1 cellular context compared by ENCODE assay signal in genomic region chr17:40358323-40359038, GRCh38.
TF ChIP-seq lines count a peak whose summit lies in the region.

No MANE protein-coding gene starts in this region.

TF ChIP-seq in A549, 52 proteins besides CTCF, POLR2A, EP300 and RAD21 (continued from another document):
- TF ChIP-seq HES2 (IDR thresholded peaks at IDR 0.05) (no peak), BCL3 (IDR thresholded peaks at IDR 0.05) (no peak), NR3C1 (IDR thresholded peaks at IDR 0.05) (no peak), RNF2 (IDR thresholded peaks at IDR 0.05; ENCODE audit: borderline replicate concordance, low read depth) (no peak), BHLHE40 (IDR thresholded peaks at IDR 0.05; ENCODE audit: low read depth, low read length) (no peak), POLR2AphosphoS2 (conservative IDR thresholded peaks at IDR 0.05; ENCODE audit: low read length) (no peak), FOXS1 (CRISPR knock-in tag; IDR thresholded peaks at IDR 0.05) (no peak), GATA3 (IDR thresholded peaks at IDR 0.05; ENCODE audit: borderline replicate concordance) (no peak), PHF8 (IDR thresholded peaks at IDR 0.05; ENCODE audit: borderline replicate concordance, low read depth) (no peak), RARB (CRISPR knock-in tag; IDR thresholded peaks at IDR 0.05) (no peak), CEBPB (IDR thresholded peaks at IDR 0.05) (no peak), HOXB13 (CRISPR knock-in tag; IDR thresholded peaks at IDR 0.05; ENCODE audit: low read depth) (no peak), HMGXB4 (CRISPR knock-in tag; IDR thresholded peaks at IDR 0.05; ENCODE audit: borderline replicate concordance) (no peak), ZFP36 (IDR thresholded peaks at IDR 0.05; ENCODE audit: borderline replicate concordance, partially characterized antibody) (no peak), HEYL (CRISPR knock-in tag; IDR thresholded peaks at IDR 0.05) (no peak), FOSL2 (IDR thresholded peaks at IDR 0.05) (no peak), FOSL2 (CRISPR knock-in tag; IDR thresholded peaks at IDR 0.05) (peak; percentile 75)
